Comparison of ENCODE assay signal across 8 cellular contexts in genomic region chr6:166950443-166950821, GRCh38. TPM values are rescaled to one million over a fixed set of nuclear protein-coding genes. Genes with fewer than 3 reads are reported as not detected.
DNase-seq lines count a peak whose midpoint lies in the region; ATAC-seq, FAIRE-seq and TF ChIP-seq lines count a peak whose summit lies in the region.

No MANE protein-coding gene starts in this region.

- no peak for TF ChIP-seq EP300 in A549 (IDR thresholded peaks at IDR 0.05)

- H3K27ac Mint-ChIP-seq in activated naive CD4-positive, alpha-beta T cell treated with anti-CD3 and anti-CD28 coated beads, Interleukin-2, amount 50 U/mL, for 72 hours: peak overlapping the region; percentile 96 to 98
- H3K27ac Mint-ChIP-seq in Caco-2 (ENCODE audit: unreplicated experiment): no peak overlapping the region

- no peak for TF ChIP-seq POLR2A in A549 (IDR thresholded peaks at IDR 0.05; ENCODE audit: low read length)

- TF ChIP-seq CTCF in A549 (IDR thresholded peaks at IDR 0.05): no peak
- TF ChIP-seq CTCF in Caco-2 (IDR thresholded peaks at IDR 0.05; ENCODE audit: insufficient read depth in 1 of 2, low read depth in 1 of 2, low read length in 1 of 2, severe bottlenecking in 1 of 2, unreplicated experiment in 1 of 2): no peak

- H3K9me3 ChIP-seq in A549 (no peaks in the 10 kb centered on the region), Caco-2 (no peaks in the 10 kb centered on the region)

- TF ChIP-seq RAD21 in A549 (conservative IDR thresholded peaks at IDR 0.05 in 1 of 2, IDR thresholded peaks at IDR 0.05 in 1 of 2): no peak

- POLR2A ChIA-PET in A549 (lab: Yijun Ruan, JAX): no interaction called here
- POLR2A ChIA-PET in Caco-2 (lab: Charles Lee): no interaction called here

- no peak for ATAC-seq in A549
- ATAC-seq in GM19035 (IDR thresholded peaks at IDR 0.05; ENCODE audit: unreplicated experiment): peak; percentile 54
- peak; percentile 33 for ATAC-seq in HG03103 (IDR thresholded peaks at IDR 0.05; ENCODE audit: low read depth, unreplicated experiment)
- ATAC-seq in activated naive CD4-positive, alpha-beta T cell treated with anti-CD3 and anti-CD28 coated beads, Interleukin-2, amount 50 U/mL, for 72 hours: peak; percentile 19 to 38
- ATAC-seq in sciatic nerve: peak; percentile 54

- peaks cover 5 to 32% of the 10 kb centered on the region in 2 donors for H3K36me3 Mint-ChIP-seq in activated naive CD4-positive, alpha-beta T cell treated with anti-CD3 and anti-CD28 coated beads, Interleukin-2, amount 50 U/mL, for 72 hours
- peaks cover 5% of the 10 kb centered on the region for H3K36me3 Mint-ChIP-seq in Caco-2 (ENCODE audit: insufficient read depth, unreplicated experiment)

- H3K9me3 Mint-ChIP-seq in activated naive CD4-positive, alpha-beta T cell treated with anti-CD3 and anti-CD28 coated beads, Interleukin-2, amount 50 U/mL, for 72 hours: no peaks in the 10 kb centered on the region
- no peaks in the 10 kb centered on the region for H3K9me3 Mint-ChIP-seq in Caco-2 (ENCODE audit: unreplicated experiment)

- 82% methylated on average over 7 of the region's 10 CpGs for WGBS in A549 (ENCODE audit: missing lambda C conversion rate)

- DNase-seq in A549 (ENCODE audit: low read depth in 1 of 2, low spot score in 1 of 2) (no peak), sciatic nerve (ENCODE audit: low spot score) (no peak), COLO829 (ENCODE audit: low spot score) (no peak), HuH-7.5 (ENCODE audit: low spot score) (no peak), Caco-2 (no peak)
- no peak for DNase-seq in activated naive CD4-positive, alpha-beta T cell treated with anti-CD3 and anti-CD28 coated beads, Interleukin-2, amount 50 U/mL, for 72 hours (ENCODE audit: low spot score in 2 of 2)

- no peak overlapping the region for H3K27ac ChIP-seq in A549

- H3K4me3 Mint-ChIP-seq in Caco-2 (ENCODE audit: unreplicated experiment): no peak overlapping the region

- intact Hi-C loops in sciatic nerve (cut with DNase I) (no loop called here), Caco-2 (cut with micrococcal nuclease; ENCODE audit: unreplicated experiment) (no loop called here)

- H3K4me2 ChIP-seq in A549: no peak overlapping the region

- BruUV-seq in Caco-2 (replicated peaks; lab: Mats Ljungman, UMichigan): no TSS peak

- H3K4me1 ChIP-seq in A549 (no peaks in the 10 kb centered on the region), Caco-2 (peaks cover 10% of the 10 kb centered on the region; the same call in 1 of the 2 replicates)

- FAIRE-seq in A549 (lab: Jason Lieb, UNC): no peak

- H3K4me1 Mint-ChIP-seq in Caco-2 (ENCODE audit: low read depth, unreplicated experiment): peaks cover 14% of the 10 kb centered on the region

- CTCF ChIA-PET in A549 (lab: Yijun Ruan, JAX): interaction anchor here (0.6 to 3.2 kb wide), 8 partner anchors 15 to 176 kb away, joined by 3 to 13 read pairs (median 4); no protein-coding TSS in a partner anchor
- CTCF ChIA-PET in Caco-2 (lab: Charles Lee): no interaction called here

- H3K27me3 Mint-ChIP-seq in Caco-2 (ENCODE audit: insufficient read depth, unreplicated experiment): no peaks in the 10 kb centered on the region

- H3K36me3 ChIP-seq in Caco-2 (ENCODE audit: control insufficient read depth, insufficient read depth, low read length): no peaks in the 10 kb centered on the region

- H3K27me3 ChIP-seq in Caco-2 (replicated peaks; ENCODE audit: control insufficient read depth, insufficient read depth, low read length): no peaks in the 10 kb centered on the region

- no peak overlapping the region for H3K4me3 ChIP-seq in A549
- no peak overlapping the region for H3K4me3 ChIP-seq in Caco-2 (ENCODE audit: low read depth, low read length)

TF ChIP-seq in A549, 52 proteins besides CTCF, POLR2A, EP300 and RAD21:
- TF ChIP-seq MAFK (IDR thresholded peaks at IDR 0.05; ENCODE audit: partially characterized antibody) (peak; percentile 32), MYC (IDR thresholded peaks at IDR 0.05; ENCODE audit: borderline replicate concordance, low read length) (no peak), ESRRA (IDR thresholded peaks at IDR 0.05; ENCODE audit: borderline replicate concordance, low read length) (no peak)

RNA-seq across cellular contexts. Expression of gene RNASET2, which starts 5.9 kb away (rescaled TPM):
- polyA plus RNA-seq in A549 (2011; rRNA removed) (10.6 and 11.2 TPM in 2 replicates), A549 (2017; fragmentation: RNase III; extraction: RNeasy Plus Mini Kit Qiagen cat#74134 plus additional on column Dnase treatment) (9.3 to 10.5 TPM (median 10.4 TPM) in 3 replicates)
- polyA plus RNA-seq in A549 (2012; cell fraction: cytosol; rRNA removed): 10.0 and 11.7 TPM in 2 replicates
- 11.3 and 13.1 TPM in 2 replicates for polyA plus RNA-seq in A549 (2012; cell fraction: nucleus; rRNA removed)
- polyA minus RNA-seq in A549 (2011; rRNA and poly(A)+ RNA removed): 2.8 and 3.1 TPM in 2 replicates
- 100 to 1,000 TPM in 1 of 2 donors, 10 to 100 TPM in 1; 45.2 to 108 TPM for total RNA-seq in activated naive CD4-positive, alpha-beta T cell treated with anti-CD3 and anti-CD28 coated beads, Interleukin-2, amount 50 U/mL, for 72 hours
- total RNA-seq in sciatic nerve (70.4 TPM), Caco-2 (2022) (45.5 and 59.1 TPM in 2 replicates)

RNA-seq across cellular contexts. Expression of gene CEP43, which starts 48.8 kb away (rescaled TPM):
- polyA plus RNA-seq in A549 (2011; rRNA removed) (13.7 and 19.6 TPM in 2 replicates), A549 (2017; fragmentation: RNase III; extraction: RNeasy Plus Mini Kit Qiagen cat#74134 plus additional on column Dnase treatment) (12.1 to 13.8 TPM (median 12.9 TPM) in 3 replicates)
- polyA plus RNA-seq in A549 (2012; cell fraction: cytosol; rRNA removed): 4.1 and 4.4 TPM in 2 replicates
- polyA plus RNA-seq in A549 (2012; cell fraction: nucleus; rRNA removed): 6.5 and 10.0 TPM in 2 replicates
- polyA minus RNA-seq in A549 (2011; rRNA and poly(A)+ RNA removed): 5.0 and 5.1 TPM in 2 replicates
- total RNA-seq in activated naive CD4-positive, alpha-beta T cell treated with anti-CD3 and anti-CD28 coated beads, Interleukin-2, amount 50 U/mL, for 72 hours: 10 to 100 TPM; 17.5 to 21.9 TPM
- total RNA-seq in sciatic nerve (18.8 TPM), Caco-2 (2022) (36.3 and 37.0 TPM in 2 replicates)

Comparison
In these comparisons a context has a peak if more than half of its experiments do, and no peak if none do; other contexts are left out.
1. ATAC-seq: peak in GM19035 (single experiment), HG03103 (single experiment), activated naive CD4-positive, alpha-beta T cell treated with anti-CD3 and anti-CD28 coated beads, Interleukin-2, amount 50 U/mL, for 72 hours (2 of 2) and sciatic nerve (single experiment); none in A549 (0 of 2).